In genomic region chr4:112633477-112634235, GRCh38 we compare ENCODE assay signal across 1 cellular context.
TF ChIP-seq lines count a peak whose summit lies in the region.

No MANE protein-coding gene starts in this region.

TF ChIP-seq in K562, 482 proteins besides CTCF, POLR2A, EP300 and RAD21 (continued from another document):
- TF ChIP-seq GTF2B (IDR thresholded peaks at IDR 0.05; ENCODE audit: extremely low read depth, insufficient read length) (no peak), MYBL2 (IDR thresholded peaks at IDR 0.05; ENCODE audit: low read depth) (no peak), MYBL2 (CRISPR knock-in tag; IDR thresholded peaks at IDR 0.05; ENCODE audit: borderline replicate concordance) (no peak), PCBP2 (IDR thresholded peaks at IDR 0.05; ENCODE audit: low read depth, low read length, poor library complexity, severe bottlenecking) (no peak), DEAF1 (CRISPR knock-in tag; IDR thresholded peaks at IDR 0.05) (peak; percentile 29; the same call in 1 of the 2 replicates), ATF4 (CRISPR knock-in tag; IDR thresholded peaks at IDR 0.05) (no peak)
TF ChIP-seq in K562: peak in this region for 1.
